ENCODE assay signal across 8 cellular contexts in the genomic region with DNA sequence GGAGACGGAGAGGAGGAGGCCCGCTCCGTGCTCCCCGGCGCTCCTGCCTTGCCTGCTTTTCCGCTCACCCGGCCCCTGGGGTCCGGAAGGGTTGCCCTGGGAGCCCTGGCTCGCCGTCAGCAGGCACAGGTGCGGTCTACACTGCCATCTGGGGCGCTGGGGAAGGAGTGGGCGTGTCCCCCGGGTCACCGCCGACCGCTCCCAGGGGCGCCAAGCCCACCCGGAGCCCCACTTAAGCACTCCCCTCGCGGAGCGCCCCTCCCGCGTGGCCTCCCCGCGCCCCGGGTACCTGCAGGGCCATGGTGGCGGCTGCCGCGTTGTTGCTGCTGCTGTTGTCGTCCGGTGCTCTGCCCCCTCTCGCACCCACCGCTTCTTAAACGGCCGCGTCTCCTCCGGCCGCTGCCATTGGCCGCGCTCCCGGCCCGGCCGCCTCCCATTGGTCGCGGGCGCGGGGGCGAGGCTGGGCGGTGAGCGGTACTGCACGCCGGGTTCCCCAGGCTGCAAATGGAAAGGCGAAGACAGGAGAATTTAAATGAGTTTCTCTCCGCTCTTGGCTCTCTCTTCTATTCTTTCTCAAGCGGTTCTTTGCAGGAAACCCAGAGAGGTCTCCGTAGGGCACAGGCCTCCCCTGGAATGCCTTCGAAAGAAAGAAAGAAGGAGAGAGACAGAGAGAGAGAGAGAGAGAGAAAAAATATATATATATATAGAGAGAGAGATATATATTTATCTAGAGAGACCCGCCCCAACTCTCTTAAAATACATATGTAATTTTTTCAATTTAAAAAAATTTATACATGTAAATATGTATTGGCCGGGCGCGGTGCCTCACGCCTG. TPM values are rescaled to one million over a fixed set of nuclear protein-coding genes. Genes with fewer than 3 reads are reported as not detected.
DNase-seq lines count a peak whose midpoint lies in the region; ATAC-seq, FAIRE-seq and TF ChIP-seq lines count a peak whose summit lies in the region.

A gene (minus strand): TSS at position 349 of the 834 bp plus-strand sequence. CDS start 48 bp downstream, at position 301.

- no peaks in the 10 kb centered on the region for H3K36me3 Mint-ChIP-seq in CD8-positive, alpha-beta memory T cell

- H3K27me3 ChIP-seq in CD8-positive, alpha-beta memory T cell (ENCODE audit: insufficient read depth, low read length, poor library complexity, severe bottlenecking): no peaks in the 10 kb centered on the region
- H3K27me3 ChIP-seq in endothelial cell of umbilical vein (ENCODE audit: control insufficient read depth in 2 of 2, insufficient read depth in 2 of 2, low read length in 2 of 2): no peaks in the 10 kb centered on the region

- no peaks in the 10 kb centered on the region for H3K9me1 ChIP-seq in endothelial cell of umbilical vein (replicated peaks; ENCODE audit: control insufficient read depth, extremely low read depth, insufficient read depth, low read length)

- H3K4me2 ChIP-seq in endothelial cell of umbilical vein (ENCODE audit: insufficient read depth, low read length): peak within 1 kb of the TSS; percentile 69

- H3K4me3 ChIP-seq in CD8-positive, alpha-beta memory T cell (ENCODE audit: low read length): peak within 1 kb of the TSS; percentile 54
- peak within 1 kb of the TSS; percentile 49 to 62 (median 57) for H3K4me3 ChIP-seq in endothelial cell of umbilical vein (replicated peaks in 1 of 3; ENCODE audit: insufficient read depth in 1 of 3, low read depth in 1 of 3, low read length in 3 of 3)

- H3K27ac ChIP-seq in CD8-positive, alpha-beta memory T cell (ENCODE audit: low read depth, low read length): no peak within 1 kb of the TSS
- no peak within 1 kb of the TSS for H3K27ac ChIP-seq in endothelial cell of umbilical vein (ENCODE audit: insufficient read depth, low read depth, low read length)

- FAIRE-seq in endothelial cell of umbilical vein (lab: Jason Lieb, UNC): peak; percentile 67

- no TSS peak for BruUV-seq in endothelial cell of umbilical vein (replicated peaks; lab: Mats Ljungman, UMichigan)

- H3K4me3 Mint-ChIP-seq in CD8-positive, alpha-beta memory T cell: peak within 1 kb of the TSS; percentile 59 to 83 (median 74)

- ATAC-seq in GM19463 (IDR thresholded peaks at IDR 0.05; ENCODE audit: unreplicated experiment): peak; percentile 99

- CTCF ChIA-PET in CD8-positive, alpha-beta memory T cell (lab: Charles Lee): no interaction called here
- CTCF ChIA-PET in endothelial cell of umbilical vein (lab: Charles Lee): no interaction called here

- H3K36me3 ChIP-seq in CD8-positive, alpha-beta memory T cell (ENCODE audit: insufficient read depth, low read length): no peaks in the 10 kb centered on the region
- H3K36me3 ChIP-seq in endothelial cell of umbilical vein (ENCODE audit: control insufficient read depth in 2 of 2, extremely low read depth in 1 of 2, insufficient read depth in 2 of 2, low read length in 2 of 2): no peaks in the 10 kb centered on the region

- intact Hi-C loops in endothelial cell of umbilical vein (cut with micrococcal nuclease): loop anchor here (10.0 kb wide), 2 partner anchors 214 to 594 kb away; a partner anchor contains a TSS

- TF ChIP-seq CTCF in endothelial cell of umbilical vein (IDR thresholded peaks at IDR 0.05; ENCODE audit: extremely low read depth in 1 of 2, insufficient read depth in 1 of 2, low read depth in 1 of 2, low read length in 2 of 2): peak in 1 of 2 donors; percentile 31

- H3K9me3 Mint-ChIP-seq in CD8-positive, alpha-beta memory T cell: no peaks in the 10 kb centered on the region

- H3K27ac Mint-ChIP-seq in CD8-positive, alpha-beta memory T cell: peak within 1 kb of the TSS in 1 of 8 donors; percentile 24

- dilution Hi-C loops in endothelial cell of umbilical vein (cut with MboI; ENCODE audit: extremely low pct_ligation_motif_present, low sequenced_read_pairs): no loop called here

- no peaks in the 10 kb centered on the region for H4K20me1 ChIP-seq in endothelial cell of umbilical vein (replicated peaks; ENCODE audit: control insufficient read depth, extremely low read depth, insufficient read depth, low read length)

- DNase-seq in CD8-positive, alpha-beta memory T cell: peak; percentile 70 to 83 (median 79)
- peak; percentile 71 for DNase-seq in HK-2 (ENCODE audit: unreplicated experiment)
- DNase-seq in NOMO-1 treated with DMSO at 0.1 percent for 48 hours (lab: John Stamatoyannopoulos, UW; ENCODE audit: unreplicated experiment): peak; percentile 84
- DNase-seq in activated CD8-positive, alpha-beta memory T cell treated with anti-CD3 and anti-CD28 coated beads, Interleukin-2, amount 50 U/mL, for 1 hour (ENCODE audit: extremely low read depth): peak; percentile 31
- DNase-seq in endothelial cell of umbilical vein (ENCODE audit: low read depth, low spot score): peak; percentile 86
- DNase-seq in middle frontal gyrus (ENCODE audit: extremely low spot score, low spot score): peak; percentile 60
- peak; percentile 53 to 59 for DNase-seq in stimulated activated CD8-positive, alpha-beta memory T cell treated with anti-CD3 and anti-CD28 coated beads, Interleukin-2, amount 100 ng/mL, for 1 hour (ENCODE audit: low read depth in 2 of 2)

- no peaks in the 10 kb centered on the region for H3K79me2 ChIP-seq in endothelial cell of umbilical vein (ENCODE audit: control insufficient read depth, insufficient read depth, low read length)

- H3K4me1 ChIP-seq in CD8-positive, alpha-beta memory T cell (ENCODE audit: insufficient read depth, low read length): no peaks in the 10 kb centered on the region
- peaks cover 12% of the 10 kb centered on the region for H3K4me1 ChIP-seq in endothelial cell of umbilical vein (ENCODE audit: control insufficient read depth, extremely low read depth, insufficient read depth, low read length)

- H3K9me3 ChIP-seq in CD8-positive, alpha-beta memory T cell (ENCODE audit: low read length): no peaks in the 10 kb centered on the region
- no peaks in the 10 kb centered on the region for H3K9me3 ChIP-seq in endothelial cell of umbilical vein (replicated peaks; ENCODE audit: control insufficient read depth, insufficient read depth, low read length)

- no peak for TF ChIP-seq POLR2A in endothelial cell of umbilical vein (IDR thresholded peaks at IDR 0.05; ENCODE audit: low read depth, low read length)

- peak within 1 kb of the TSS; percentile 92 for H2AFZ ChIP-seq in endothelial cell of umbilical vein (ENCODE audit: low read depth, low read length)

- no peak within 1 kb of the TSS for H3K9ac ChIP-seq in endothelial cell of umbilical vein (replicated peaks; ENCODE audit: extremely low read depth, insufficient read depth, low read length)

- H3K4me1 Mint-ChIP-seq in CD8-positive, alpha-beta memory T cell: peaks cover 0 to 16% (median 1%) of the 10 kb centered on the region in 3 donors

- POLR2A ChIA-PET in CD8-positive, alpha-beta memory T cell (lab: Charles Lee): no interaction called here
- POLR2A ChIA-PET in endothelial cell of umbilical vein (lab: Charles Lee): no interaction called here

- peaks cover 0 to 3% of the 10 kb centered on the region in 2 donors for H3K27me3 Mint-ChIP-seq in CD8-positive, alpha-beta memory T cell

TF ChIP-seq in endothelial cell of umbilical vein, 7 proteins besides CTCF, POLR2A, EP300 and RAD21:
- TF ChIP-seq POLR2AphosphoS5 (IDR thresholded peaks at IDR 0.05; ENCODE audit: insufficient read depth, low read depth, low read length) (no peak), FOS (IDR thresholded peaks at IDR 0.05; ENCODE audit: borderline replicate concordance, insufficient read depth, low read length) (no peak), EZH2 (IDR thresholded peaks at IDR 0.05; ENCODE audit: borderline replicate concordance, low read depth, low read length, severe bottlenecking) (no peak), MYC (IDR thresholded peaks at IDR 0.05; ENCODE audit: low read depth, low read length) (no peak), JUN (IDR thresholded peaks at IDR 0.05; ENCODE audit: borderline replicate concordance, insufficient read depth, insufficient read length, low read depth) (no peak)
- TF ChIP-seq, protein P1, sequence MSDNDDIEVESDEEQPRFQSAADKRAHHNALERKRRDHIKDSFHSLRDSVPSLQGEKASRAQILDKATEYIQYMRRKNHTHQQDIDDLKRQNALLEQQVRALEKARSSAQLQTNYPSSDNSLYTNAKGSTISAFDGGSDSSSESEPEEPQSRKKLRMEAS (IDR thresholded peaks at IDR 0.05; ENCODE audit: insufficient read depth, insufficient read length): no peak

RNA-seq across cellular contexts. Expression of the gene that starts here (rescaled TPM):
- 1 to 10 TPM in 1 of 2 experiments, under 1 TPM in 1; 0.80 to 1.2 TPM for total RNA-seq in CD8-positive, alpha-beta memory T cell
- not detected for polyA plus RNA-seq in CD8-positive, alpha-beta memory T cell
- 1.7 and 2.8 TPM in 2 replicates for total RNA-seq in endothelial cell of umbilical vein
- 1.2 TPM in 2 replicates for polyA plus RNA-seq in endothelial cell of umbilical vein
- 1.4 and 1.5 TPM in 2 replicates for polyA plus RNA-seq in endothelial cell of umbilical vein (2011; cell fraction: cytosol; rRNA removed)
- 1.4 and 1.8 TPM in 2 replicates for polyA plus RNA-seq in endothelial cell of umbilical vein (2011; cell fraction: nucleus; rRNA removed)
- 0.61 and 1.4 TPM in 2 replicates for polyA plus RNA-seq in endothelial cell of umbilical vein (2012)
- polyA minus RNA-seq in endothelial cell of umbilical vein: 0.74 and 0.90 TPM in 2 replicates
- not detected for polyA minus RNA-seq in endothelial cell of umbilical vein (2011; cell fraction: cytosol; rRNA and poly(A)+ RNA removed)
- polyA minus RNA-seq in endothelial cell of umbilical vein (2011; cell fraction: nucleus; rRNA and poly(A)+ RNA removed): 0.43 and 1.6 TPM in 2 replicates

Comparison
In these comparisons a context has a peak if more than half of its experiments do, and no peak if none do; other contexts are left out.
1. DNase-seq: peak in every context shown above with its lines; median percentile 86 in endothelial cell of umbilical vein; 84 in NOMO-1 treated with DMSO at 0.1 percent for 48 hours; 79 in CD8-positive, alpha-beta memory T cell; 71 in HK-2; 60 in middle frontal gyrus; 56 in stimulated activated CD8-positive, alpha-beta memory T cell treated with anti-CD3 and anti-CD28 coated beads, Interleukin-2, amount 100 ng/mL, for 1 hour; 31 in activated CD8-positive, alpha-beta memory T cell treated with anti-CD3 and anti-CD28 coated beads, Interleukin-2, amount 50 U/mL, for 1 hour.